In the genomic region with DNA sequence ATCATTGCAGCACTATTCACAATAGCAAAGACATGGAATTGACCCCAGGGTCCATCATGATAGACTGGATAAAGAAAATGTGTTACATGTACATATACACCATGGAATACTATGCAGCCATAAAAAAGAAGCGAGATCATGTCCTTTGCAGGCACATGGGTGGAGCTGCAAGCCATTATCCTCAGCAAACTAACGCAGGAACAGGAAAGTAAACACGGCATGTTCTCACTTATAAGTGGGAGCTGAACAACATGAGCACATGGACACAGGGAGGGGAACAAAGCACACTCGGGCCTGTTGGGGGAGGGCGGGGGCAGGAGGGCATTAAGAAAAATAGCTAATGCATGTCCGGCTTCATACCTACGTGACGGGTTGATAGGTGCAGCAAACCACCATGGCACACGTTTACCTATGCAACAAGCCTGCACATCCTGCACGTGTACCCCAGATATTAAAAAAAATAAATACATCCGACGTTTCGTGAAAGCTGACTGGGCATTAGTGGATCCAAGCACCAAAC, we compare ENCODE assay signal across 7 cellular contexts. TPM values are rescaled to one million over a fixed set of nuclear protein-coding genes. Genes with fewer than 3 reads are reported as not detected.
DNase-seq lines count a peak whose midpoint lies in the region; ATAC-seq and TF ChIP-seq lines count a peak whose summit lies in the region.

No MANE protein-coding gene starts in this region.

- DNase-seq in H7 (no peak), SJSA1 (ENCODE audit: low read depth in 1 of 2, low spot score in 2 of 2) (no peak), fibroblast of mammary gland (ENCODE audit: low read depth) (no peak), retinal pigment epithelial cell (ENCODE audit: low read depth) (no peak), OCI-M1 (lab: John Stamatoyannopoulos, UW) (no peak), SIG-M5 (lab: John Stamatoyannopoulos, UW) (no peak)

- H3K4me3 ChIP-seq in H7 (ENCODE audit: insufficient read depth, low read depth, low read length) (peak overlapping the region; percentile 47), SJSA1 (peak overlapping the region; percentile 36; the same call in 1 of the 2 replicates), fibroblast of mammary gland (ENCODE audit: control insufficient read depth, low read depth, low read length) (peak overlapping the region; percentile 40), retinal pigment epithelial cell (ENCODE audit: low read length) (peak overlapping the region; percentile 35)

- TF ChIP-seq CTCF in fibroblast of mammary gland (conservative IDR thresholded peaks at IDR 0.05; ENCODE audit: control insufficient read depth, insufficient read depth, low read depth, low read length), result no peak
- peak; percentile 21 for TF ChIP-seq CTCF in retinal pigment epithelial cell (conservative IDR thresholded peaks at IDR 0.05; ENCODE audit: low read depth, low read length)

- no peak overlapping the region for H3K27ac ChIP-seq in SJSA1

- no peak for ATAC-seq in GM18868 (IDR thresholded peaks at IDR 0.05; ENCODE audit: unreplicated experiment)

- H3K27me3 ChIP-seq in H7 (ENCODE audit: control insufficient read depth, insufficient read depth, low read length), result peaks cover 19% of the 10 kb centered on the region; the same call in 1 of the 2 replicates
- peaks cover 14% of the 10 kb centered on the region for H3K27me3 ChIP-seq in SJSA1 (replicated peaks)

- H3K9me3 ChIP-seq in SJSA1 (replicated peaks), result 0 out of 2 replicates have a peak, but pooled peaks cover 9% of the 10 kb centered on the region

- H3K4me1 ChIP-seq in SJSA1 (replicated peaks), result peaks cover 8% of the 10 kb centered on the region

- H3K36me3 ChIP-seq in H7 (replicated peaks; ENCODE audit: control insufficient read depth, insufficient read depth, low read length) (no peaks in the 10 kb centered on the region), SJSA1 (no peaks in the 10 kb centered on the region)

RNA-seq across cellular contexts. Expression of a gene that starts 28.9 kb away (rescaled TPM):
- 10.1 and 12.3 TPM in 2 replicates for total RNA-seq in H7 (2014; rRNA removed; shearing (Covaris generic))
- total RNA-seq in SJSA1 (2014; rRNA removed; shearing (Covaris generic)), result 3.2 and 13.1 TPM in 2 replicates

RNA-seq across cellular contexts. Expression of a gene that starts 46.1 kb away (rescaled TPM):
- total RNA-seq in H7 (2014; rRNA removed; shearing (Covaris generic)), result 0.81 and 1.9 TPM in 2 replicates
- not detected in 2 replicates for total RNA-seq in SJSA1 (2014; rRNA removed; shearing (Covaris generic))
